8 cellular contexts compared by ENCODE assay signal in the genomic region with DNA sequence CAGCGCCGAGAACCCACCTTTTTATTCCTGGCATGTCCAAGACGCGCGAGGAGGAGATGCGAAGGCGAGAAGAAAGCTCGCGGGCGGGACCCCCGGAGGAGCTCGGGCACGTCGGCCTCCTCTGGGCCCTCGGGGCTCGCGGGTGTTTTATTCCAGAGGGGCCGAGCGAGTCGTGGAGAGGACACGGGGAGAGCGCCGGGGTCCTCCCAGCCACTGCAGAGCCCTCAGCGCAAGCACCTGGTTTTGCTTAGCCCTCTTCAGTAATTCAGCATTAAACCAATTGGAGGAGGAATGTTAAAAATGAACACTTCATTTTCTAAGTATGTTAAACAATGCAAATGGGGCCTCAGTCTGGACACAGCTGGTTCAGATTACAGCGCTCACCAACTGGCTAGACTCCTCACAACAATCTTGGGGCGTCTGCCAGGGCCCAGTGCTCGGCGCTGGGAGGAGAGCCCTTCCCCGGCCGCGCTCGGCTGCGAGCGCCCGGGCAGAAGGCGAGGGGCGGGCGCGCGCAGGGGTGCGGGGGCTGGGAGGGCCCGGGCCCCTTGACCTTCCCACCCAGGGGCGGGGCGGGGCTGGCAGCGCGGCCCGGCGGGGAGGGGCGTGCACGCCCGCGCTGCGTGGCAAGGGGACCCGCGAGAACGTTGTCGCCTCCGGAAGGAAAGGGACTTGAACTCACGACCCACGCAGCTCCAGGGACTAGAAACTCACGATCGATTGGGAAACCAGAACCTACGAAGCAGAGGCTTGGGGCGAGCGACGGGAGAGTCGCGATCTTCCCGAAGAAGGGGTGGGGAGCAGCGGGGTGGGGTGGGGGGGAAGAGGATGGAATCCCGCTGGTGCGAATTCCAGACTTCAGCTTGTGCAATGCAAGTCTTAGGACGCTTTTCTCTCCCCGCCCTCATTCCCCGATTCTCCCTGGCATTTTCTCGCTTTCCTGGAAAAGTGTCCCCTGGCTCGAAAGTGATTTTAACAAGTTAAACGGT. TPM values are rescaled to one million over a fixed set of nuclear protein-coding genes. Genes with fewer than 3 reads are reported as not detected.
DNase-seq lines count a peak whose midpoint lies in the region; ATAC-seq, FAIRE-seq and TF ChIP-seq lines count a peak whose summit lies in the region.

A gene with protein sequence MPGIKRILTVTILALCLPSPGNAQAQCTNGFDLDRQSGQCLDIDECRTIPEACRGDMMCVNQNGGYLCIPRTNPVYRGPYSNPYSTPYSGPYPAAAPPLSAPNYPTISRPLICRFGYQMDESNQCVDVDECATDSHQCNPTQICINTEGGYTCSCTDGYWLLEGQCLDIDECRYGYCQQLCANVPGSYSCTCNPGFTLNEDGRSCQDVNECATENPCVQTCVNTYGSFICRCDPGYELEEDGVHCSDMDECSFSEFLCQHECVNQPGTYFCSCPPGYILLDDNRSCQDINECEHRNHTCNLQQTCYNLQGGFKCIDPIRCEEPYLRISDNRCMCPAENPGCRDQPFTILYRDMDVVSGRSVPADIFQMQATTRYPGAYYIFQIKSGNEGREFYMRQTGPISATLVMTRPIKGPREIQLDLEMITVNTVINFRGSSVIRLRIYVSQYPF (minus strand): TSS at position 499 of the 989 bp plus-strand sequence. CDS start 465 bp downstream, at position 34.

- peaks cover 3 to 6% (median 5%) of the 10 kb centered on the region in 4 donors for H3K4me1 ChIP-seq in liver (ENCODE audit: control insufficient read depth in 4 of 4, insufficient read depth in 4 of 4, low read length in 3 of 4)

- no peak for FAIRE-seq in GM12891 (lab: Jason Lieb, UNC)

- H3K9me3 ChIP-seq in liver (ENCODE audit: control insufficient read depth in 4 of 4, low read length in 3 of 4): no peaks in the 10 kb centered on the region

- intact Hi-C loops in dorsolateral prefrontal cortex (cut with DNase I): no loop called here

- peak within 1 kb of the TSS; percentile 45 to 84 (median 65) for H3K4me3 ChIP-seq in dorsolateral prefrontal cortex
- peak within 1 kb of the TSS; percentile 11 to 61 (median 59) for H3K4me3 ChIP-seq in liver (ENCODE audit: low read depth in 1 of 3, low read length in 3 of 3)

- H3K9ac ChIP-seq in liver (ENCODE audit: low read depth in 1 of 2, low read length in 2 of 2): peak within 1 kb of the TSS in 1 of 2 donors; percentile 36

- no peaks in the 10 kb centered on the region for H3K36me3 ChIP-seq in liver (ENCODE audit: control insufficient read depth in 4 of 4, insufficient read depth in 3 of 4, low read depth in 1 of 4, low read length in 3 of 4)

- DNase-seq in NCI-H1092 treated with DMSO at 0.1 percent for 48 hours (lab: John Stamatoyannopoulos, UW): peak; percentile 3
- no peak for DNase-seq in NCI-H1092 (lab: John Stamatoyannopoulos, UW)
- peak; percentile 48 for DNase-seq in activated CD4-positive, alpha-beta T cell treated with anti-CD3 and anti-CD28 coated beads for 48 hours
- DNase-seq in dorsolateral prefrontal cortex: peak in 2 of 10 donors; percentile 11 to 54
- DNase-seq in stimulated activated CD4-positive, alpha-beta T cell treated with anti-CD3 and anti-CD28 coated beads, Interleukin-4, amount 100 ng/mL, for 4 hours: peak; percentile 46 to 51
- DNase-seq in GM12891 (ENCODE audit: insufficient read length, low spot score): no peak

- no peak for TF ChIP-seq POLR2A in GM12891 (IDR thresholded peaks at IDR 0.05; ENCODE audit: low read depth, low read length)

- H3K27me3 ChIP-seq in dorsolateral prefrontal cortex: peaks cover 0 to 4% (median 0%) of the 10 kb centered on the region in 45 donors
- peaks cover 0 to 4% (median 0%) of the 10 kb centered on the region in 4 donors for H3K27me3 ChIP-seq in liver (ENCODE audit: control insufficient read depth in 4 of 4, insufficient read depth in 4 of 4, low read length in 3 of 4)

- 6% methylated on average over 78 of the region's 78 CpGs for WGBS in liver

- TF ChIP-seq RAD21 in liver (IDR thresholded peaks at IDR 0.05): no peak

- H3K27ac ChIP-seq in dorsolateral prefrontal cortex (peak within 1 kb of the TSS in 14 of 59 donors; percentile 8 to 70 (median 36)), liver (ENCODE audit: low read depth in 1 of 2, low read length in 2 of 2) (peak within 1 kb of the TSS in 1 of 2 donors; percentile 29)

- ATAC-seq in HG03135 (IDR thresholded peaks at IDR 0.05; ENCODE audit: unreplicated experiment): no peak

- TF ChIP-seq CTCF in dorsolateral prefrontal cortex (IDR thresholded peaks at IDR 0.05 in 54 of 56, conservative IDR thresholded peaks at IDR 0.05 in 2 of 56; ENCODE audit: low read depth in 1 of 56, partially characterized antibody in 56 of 56) (no peak), liver (IDR thresholded peaks at IDR 0.05; ENCODE audit: low read depth, low read length, missing input control) (no peak)

TF ChIP-seq in liver, 16 proteins besides CTCF, POLR2A, EP300 and RAD21:
- TF ChIP-seq, protein P1, sequence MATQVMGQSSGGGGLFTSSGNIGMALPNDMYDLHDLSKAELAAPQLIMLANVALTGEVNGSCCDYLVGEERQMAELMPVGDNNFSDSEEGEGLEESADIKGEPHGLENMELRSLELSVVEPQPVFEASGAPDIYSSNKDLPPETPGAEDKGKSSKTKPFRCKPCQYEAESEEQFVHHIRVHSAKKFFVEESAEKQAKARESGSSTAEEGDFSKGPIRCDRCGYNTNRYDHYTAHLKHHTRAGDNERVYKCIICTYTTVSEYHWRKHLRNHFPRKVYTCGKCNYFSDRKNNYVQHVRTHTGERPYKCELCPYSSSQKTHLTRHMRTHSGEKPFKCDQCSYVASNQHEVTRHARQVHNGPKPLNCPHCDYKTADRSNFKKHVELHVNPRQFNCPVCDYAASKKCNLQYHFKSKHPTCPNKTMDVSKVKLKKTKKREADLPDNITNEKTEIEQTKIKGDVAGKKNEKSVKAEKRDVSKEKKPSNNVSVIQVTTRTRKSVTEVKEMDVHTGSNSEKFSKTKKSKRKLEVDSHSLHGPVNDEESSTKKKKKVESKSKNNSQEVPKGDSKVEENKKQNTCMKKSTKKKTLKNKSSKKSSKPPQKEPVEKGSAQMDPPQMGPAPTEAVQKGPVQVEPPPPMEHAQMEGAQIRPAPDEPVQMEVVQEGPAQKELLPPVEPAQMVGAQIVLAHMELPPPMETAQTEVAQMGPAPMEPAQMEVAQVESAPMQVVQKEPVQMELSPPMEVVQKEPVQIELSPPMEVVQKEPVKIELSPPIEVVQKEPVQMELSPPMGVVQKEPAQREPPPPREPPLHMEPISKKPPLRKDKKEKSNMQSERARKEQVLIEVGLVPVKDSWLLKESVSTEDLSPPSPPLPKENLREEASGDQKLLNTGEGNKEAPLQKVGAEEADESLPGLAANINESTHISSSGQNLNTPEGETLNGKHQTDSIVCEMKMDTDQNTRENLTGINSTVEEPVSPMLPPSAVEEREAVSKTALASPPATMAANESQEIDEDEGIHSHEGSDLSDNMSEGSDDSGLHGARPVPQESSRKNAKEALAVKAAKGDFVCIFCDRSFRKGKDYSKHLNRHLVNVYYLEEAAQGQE (IDR thresholded peaks at IDR 0.05): no peak
- TF ChIP-seq JUND (IDR thresholded peaks at IDR 0.05): no peak
- TF ChIP-seq YY1 (IDR thresholded peaks at IDR 0.05): no peak

TF ChIP-seq in GM12891, 5 proteins besides CTCF, POLR2A, EP300 and RAD21:
- TF ChIP-seq POU2F2 (IDR thresholded peaks at IDR 0.05; ENCODE audit: low read depth, low read length) (no peak), SPI1 (IDR thresholded peaks at IDR 0.05; ENCODE audit: low read depth, low read length) (no peak), TAF1 (IDR thresholded peaks at IDR 0.05; ENCODE audit: low read depth, low read length) (no peak), POLR2AphosphoS5 (IDR thresholded peaks at IDR 0.05; ENCODE audit: low read depth, low read length) (no peak), PAX5 (IDR thresholded peaks at IDR 0.05; ENCODE audit: insufficient read depth, low read length, severe bottlenecking) (no peak)

RNA-seq across cellular contexts. Expression of the gene that starts here (rescaled TPM):
- total RNA-seq in dorsolateral prefrontal cortex (10 to 100 TPM in 106 of 120 experiments, 1 to 10 TPM in 14; 7.3 to 40.2 (median 14.2) TPM), liver (10 to 100 TPM in 1 of 2 donors, 1 to 10 TPM in 1; 3.9 to 18.7 TPM)
- polyA plus RNA-seq in liver: 10 to 100 TPM; 10.9 to 21.8 TPM
- polyA plus RNA-seq in GM12891 (2012; ENCODE audit: low read depth, missing spikeins): 0.37 TPM

Comparison
In these comparisons a context has a peak if more than half of its experiments do, and no peak if none do; other contexts are left out.
1. DNase-seq: peak in NCI-H1092 treated with DMSO at 0.1 percent for 48 hours (single experiment), activated CD4-positive, alpha-beta T cell treated with anti-CD3 and anti-CD28 coated beads for 48 hours (single experiment) and stimulated activated CD4-positive, alpha-beta T cell treated with anti-CD3 and anti-CD28 coated beads, Interleukin-4, amount 100 ng/mL, for 4 hours (2 of 2); none in NCI-H1092 (single experiment) and GM12891 (single experiment).